In genomic region chr3:65583203-65583602, GRCh38 we compare ENCODE assay signal across 21 cellular contexts.
A peak's percentile ranks its signal among the peaks of the same experiment; 100 is the strongest.
DNase-seq lines count a peak whose midpoint lies in the region; TF ChIP-seq lines count a peak whose summit lies in the region.
"Had no signal": no experiment of that assay in that cellular context is flagged by ENCODE, and none has a peak within 500 bp of the region (broad histone marks: within the 10 kb centered on the region; RNA-seq: fewer than 3 reads in every experiment).

No MANE protein-coding gene starts in this region.

- H3K9me3 ChIP-seq in adipocyte (ENCODE audit: control insufficient read depth, low read length), result no peaks in the 10 kb centered on the region

- H3K27me3 ChIP-seq in adipocyte (replicated peaks; ENCODE audit: control insufficient read depth, insufficient read depth, low read length), result no peaks in the 10 kb centered on the region

- H3K4me1 ChIP-seq in adipocyte (ENCODE audit: control insufficient read depth, insufficient read depth, low read length), result peaks cover 18% of the 10 kb centered on the region

- H3K4me3 ChIP-seq in adipocyte (ENCODE audit: low read length) (no peak overlapping the region), fibroblast of villous mesenchyme (ENCODE audit: low read depth, low read length) (no peak overlapping the region)

- peaks cover 27% of the 10 kb centered on the region for H3K4me1 Mint-ChIP-seq in osteocyte (ENCODE audit: unreplicated experiment)
- H3K4me1 Mint-ChIP-seq: CD8-positive, alpha-beta memory T cell had no signal

- H3K27me3 Mint-ChIP-seq in osteocyte (ENCODE audit: unreplicated experiment), result no peaks in the 10 kb centered on the region
- H3K27me3 Mint-ChIP-seq: CD8-positive, alpha-beta memory T cell had no signal

- no peak overlapping the region for H3K4me3 Mint-ChIP-seq in osteocyte (ENCODE audit: unreplicated experiment)
- H3K4me3 Mint-ChIP-seq: CD8-positive, alpha-beta memory T cell; H9 had no signal

- peaks cover 6% of the 10 kb centered on the region for H3K9me3 Mint-ChIP-seq in osteocyte (ENCODE audit: unreplicated experiment)
- H3K9me3 Mint-ChIP-seq: H9 had no signal

- TF ChIP-seq CTCF in fibroblast of villous mesenchyme (IDR thresholded peaks at IDR 0.05; ENCODE audit: insufficient read depth, low read depth, low read length), result no peak
- TF ChIP-seq CTCF in osteocyte (IDR thresholded peaks at IDR 0.05), result no peak

- no peaks in the 10 kb centered on the region for H3K36me3 Mint-ChIP-seq in osteocyte (ENCODE audit: unreplicated experiment)
- H3K36me3 Mint-ChIP-seq: CD8-positive, alpha-beta memory T cell had no signal

- H3K27ac Mint-ChIP-seq in osteocyte (ENCODE audit: unreplicated experiment), result peak overlapping the region; percentile 8
- H3K27ac Mint-ChIP-seq: CD8-positive, alpha-beta memory T cell had no signal

- no peaks in the 10 kb centered on the region for H3K36me3 ChIP-seq in adipocyte (ENCODE audit: control insufficient read depth, insufficient read depth, low read length, severe bottlenecking)

- H3K9ac ChIP-seq in adipocyte (ENCODE audit: low read length), result no peak overlapping the region
- H3K9ac ChIP-seq: KMS-11 had no signal

- DNase-seq in EL, result peak; percentile 17
- DNase-seq in adipocyte (ENCODE audit: low read depth), result peak; percentile 23
- peak; percentile 14 for DNase-seq in fibroblast of villous mesenchyme (ENCODE audit: low read depth)
- no peak for DNase-seq in osteocyte (ENCODE audit: extremely low spot score, unreplicated experiment)
- no peak for DNase-seq in stimulated activated CD4-positive, alpha-beta T cell treated with anti-CD3 and anti-CD28 coated beads, Interleukin-4, amount 100 ng/mL, for 4 hours
- DNase-seq in stimulated activated CD4-positive, alpha-beta T cell treated with anti-CD3 and anti-CD28 coated beads, Interleukin-4, amount 100 ng/mL, for 24 hours, result no peak
- DNase-seq in kidney glomerular epithelial cell (lab: John Stamatoyannopoulos, UW), result no peak
- DNase-seq in UCSD-AML1 (lab: John Stamatoyannopoulos, UW; ENCODE audit: unreplicated experiment), result no peak
- DNase-seq: Calu3; CD8-positive, alpha-beta memory T cell; GF-D8; H9; NCI-H1092 treated with DMSO at 0.1 percent for 48 hours; NCI-H146; NCI-H2029 treated with DMSO at 0.1 percent for 48 hours; NCI-H226; NCI-H510A treated with DMSO at 0.1 percent for 48 hours; NCI-H748 treated with DMSO at 0.1 percent for 48 hours; NK-92 treated with Interleukin-12 subunit alpha and Interleukin-12 subunit beta, amount 100 ng/mL, for 24 hours; SIG-M5 had no signal

Comparison
In these comparisons a context has a peak if more than half of its experiments do, and no peak if none do; other contexts are left out.
1. DNase-seq: peak in EL (single experiment), adipocyte (single experiment) and fibroblast of villous mesenchyme (single experiment); none in osteocyte (single experiment), stimulated activated CD4-positive, alpha-beta T cell treated with anti-CD3 and anti-CD28 coated beads, Interleukin-4, amount 100 ng/mL, for 4 hours (0 of 2), stimulated activated CD4-positive, alpha-beta T cell treated with anti-CD3 and anti-CD28 coated beads, Interleukin-4, amount 100 ng/mL, for 24 hours (single experiment), kidney glomerular epithelial cell (single experiment) and UCSD-AML1 (single experiment).